In the genomic region with DNA sequence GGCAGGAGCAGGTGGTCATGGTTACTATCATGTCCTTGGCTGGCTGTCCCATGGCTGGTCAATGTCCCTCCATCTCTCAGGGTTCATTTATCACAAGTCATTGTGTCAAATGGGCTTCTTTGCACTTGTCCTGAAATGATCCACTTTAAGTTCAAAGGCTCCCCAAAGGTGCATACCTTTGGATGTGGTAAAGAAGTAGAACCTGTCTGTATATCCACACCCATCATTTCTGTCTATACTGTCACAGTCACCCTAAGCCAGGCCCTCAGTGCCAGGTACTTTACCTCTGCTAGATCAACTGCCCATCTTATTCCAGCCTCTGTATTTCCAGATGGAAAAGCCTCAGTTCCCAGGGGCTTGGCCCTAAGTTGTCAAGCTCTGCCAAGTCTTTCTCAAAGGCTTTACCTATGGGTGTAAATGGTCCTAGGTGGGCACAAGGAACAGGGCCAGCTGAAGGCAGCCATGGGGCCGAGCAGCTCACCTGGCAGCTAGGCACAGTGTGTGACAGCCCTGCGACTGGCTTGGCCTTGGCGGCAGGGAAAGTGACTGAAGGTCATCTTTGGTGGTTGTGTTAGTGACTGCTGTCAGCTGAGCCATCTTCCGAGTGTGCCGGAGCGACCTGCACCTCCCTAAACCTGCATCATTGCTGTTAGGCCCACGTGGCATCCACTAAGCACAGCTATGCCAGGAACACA, we compare ENCODE assay signal across 15 cellular contexts.
DNase-seq lines count a peak whose midpoint lies in the region; ATAC-seq and TF ChIP-seq lines count a peak whose summit lies in the region.
"Had no signal": no experiment of that assay in that cellular context is flagged by ENCODE, and none has a peak within 500 bp of the region (broad histone marks: within the 10 kb centered on the region; RNA-seq: fewer than 3 reads in every experiment).

No MANE protein-coding gene starts in this region.

- H2BK120ac ChIP-seq in mesenchymal stem cell (ENCODE audit: low read depth, low read length) = no peak overlapping the region

- no peak overlapping the region for H3K14ac ChIP-seq in mesenchymal stem cell (ENCODE audit: low read length in 2 of 2)

- H3K4me3 ChIP-seq in Peyer's patch (no peak overlapping the region), epithelial cell of esophagus (ENCODE audit: low read length) (no peak overlapping the region), mesenchymal stem cell (ENCODE audit: insufficient read depth in 1 of 2, low read depth in 1 of 2, low read length in 2 of 2) (no peak overlapping the region)

- no peak for TF ChIP-seq CTCF in Peyer's patch (IDR thresholded peaks at IDR 0.05)
- no peak for TF ChIP-seq CTCF in epithelial cell of esophagus (IDR thresholded peaks at IDR 0.05; ENCODE audit: insufficient read depth, low read depth, low read length, missing control alignments)

- DNase-seq in Peyer's patch = peak in 2 of 3 donors; percentile 8 to 40
- peak; percentile 15 for DNase-seq in epithelial cell of esophagus (ENCODE audit: low read depth)
- DNase-seq in mesenchymal stem cell = no peak
- peak; percentile 15 for DNase-seq in sciatic nerve (ENCODE audit: low spot score)
- no peak for DNase-seq in activated T-cell treated with anti-CD3 and anti-CD28 coated beads for 4 hours
- DNase-seq in SKM-1 treated with dmso at 0.1 percent for 144 hours (lab: John Stamatoyannopoulos, UW; ENCODE audit: unreplicated experiment) = no peak
- DNase-seq: C1 segment of cervical spinal cord; CD8-positive, alpha-beta memory T cell; DND-41; GDM1; GOT3; H9 had no signal

- no peaks in the 10 kb centered on the region for H3K4me1 ChIP-seq in Peyer's patch
- H3K4me1 ChIP-seq in mesenchymal stem cell (ENCODE audit: control insufficient read depth, insufficient read depth, low read depth, low read length) = peaks cover 17% of the 10 kb centered on the region
- H3K4me1 ChIP-seq: Caco-2 had no signal

- no peaks in the 10 kb centered on the region for H3K36me3 ChIP-seq in Peyer's patch
- peaks cover 0 to 6% of the 10 kb centered on the region in 2 experiments for H3K36me3 ChIP-seq in mesenchymal stem cell (ENCODE audit: control insufficient read depth in 1 of 2, insufficient read depth in 2 of 2, low read depth in 1 of 2, low read length in 2 of 2)

- 89% methylated on average over 7 of the region's 7 CpGs for WGBS in mesenchymal stem cell

- ATAC-seq in sciatic nerve (no peak), HG03095 (IDR thresholded peaks at IDR 0.05; ENCODE audit: unreplicated experiment) (no peak)
- ATAC-seq: HepG2 had no signal

- no peak overlapping the region for H2BK12ac ChIP-seq in mesenchymal stem cell (ENCODE audit: low read length in 2 of 2)

- no peak overlapping the region for H3K23ac ChIP-seq in mesenchymal stem cell (ENCODE audit: low read length in 2 of 2)

- intact Hi-C loops in sciatic nerve (cut with DNase I) = no loop called here

- H3K27me3 ChIP-seq in Peyer's patch = no peaks in the 10 kb centered on the region
- H3K27me3 ChIP-seq in mesenchymal stem cell (ENCODE audit: control insufficient read depth in 1 of 2, insufficient read depth in 1 of 2, low read length in 2 of 2) = peaks cover 0 to 12% of the 10 kb centered on the region in 2 experiments

- peak overlapping the region; percentile 46 for H2AK5ac ChIP-seq in mesenchymal stem cell (ENCODE audit: low read length, severe bottlenecking)

- no peak overlapping the region for H3K27ac ChIP-seq in Peyer's patch
- no peak overlapping the region for H3K27ac ChIP-seq in mesenchymal stem cell (ENCODE audit: low read length, poor library complexity, severe bottlenecking)

- H2BK15ac ChIP-seq in mesenchymal stem cell (ENCODE audit: low read depth, poor library complexity, severe bottlenecking) = no peak overlapping the region

- H4K91ac ChIP-seq in mesenchymal stem cell (ENCODE audit: low read length) = no peak overlapping the region

- no peak overlapping the region for H2BK5ac ChIP-seq in mesenchymal stem cell (ENCODE audit: low read depth, low read length, poor library complexity, severe bottlenecking)

- H3K4ac ChIP-seq in mesenchymal stem cell (ENCODE audit: low read depth in 1 of 2, low read length in 2 of 2) = no peak overlapping the region

- H4K8ac ChIP-seq in mesenchymal stem cell (ENCODE audit: low read length) = no peak overlapping the region

- H2AFZ ChIP-seq in mesenchymal stem cell (ENCODE audit: low read depth, low read length) = no peak overlapping the region

- no peak overlapping the region for H3K18ac ChIP-seq in mesenchymal stem cell (ENCODE audit: low read depth in 1 of 2, low read length in 2 of 2)

- H3K9ac ChIP-seq in mesenchymal stem cell (ENCODE audit: low read length) = no peak overlapping the region

- no peak for TF ChIP-seq POLR2A in Peyer's patch (IDR thresholded peaks at IDR 0.05)

- H3K4me2 ChIP-seq in mesenchymal stem cell (ENCODE audit: low read length, poor library complexity, severe bottlenecking) = no peak overlapping the region

- no peaks in the 10 kb centered on the region for H3K79me1 ChIP-seq in mesenchymal stem cell (replicated peaks; ENCODE audit: low read length, poor library complexity, severe bottlenecking)

- H3K9me3 ChIP-seq in Peyer's patch (no peaks in the 10 kb centered on the region), mesenchymal stem cell (ENCODE audit: control insufficient read depth, low read length) (no peaks in the 10 kb centered on the region)
- H3K9me3 ChIP-seq: Caco-2 had no signal

Comparison
In these comparisons a context has a peak if more than half of its experiments do, and no peak if none do; other contexts are left out.
1. DNase-seq: peak in Peyer's patch (2 of 3), epithelial cell of esophagus (single experiment) and sciatic nerve (single experiment); none in mesenchymal stem cell (single experiment), activated T-cell treated with anti-CD3 and anti-CD28 coated beads for 4 hours (single experiment) and SKM-1 treated with dmso at 0.1 percent for 144 hours (single experiment).